ENCODE assay signal across 14 cellular contexts in the genomic region with DNA sequence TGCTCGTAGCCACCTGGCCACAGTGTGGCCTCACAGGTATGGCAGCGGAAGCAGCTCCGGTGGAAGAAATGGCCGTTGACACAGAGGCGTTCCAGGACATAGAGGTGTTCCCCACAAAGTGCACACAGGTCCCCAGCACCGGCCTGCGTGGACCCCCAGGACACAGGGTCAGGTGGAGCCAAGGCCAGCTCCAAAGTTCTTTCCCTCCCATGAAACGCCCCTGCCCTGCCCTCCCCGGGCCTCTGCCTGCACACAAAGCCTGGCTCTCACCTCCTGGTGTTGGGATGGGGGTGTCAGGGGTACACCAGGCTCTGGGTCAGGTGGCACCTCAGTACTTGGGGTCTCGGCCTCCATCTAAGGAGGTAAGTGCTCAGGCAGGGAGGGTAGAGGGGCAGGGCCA. TPM values are rescaled to one million over a fixed set of nuclear protein-coding genes. Genes with fewer than 3 reads are reported as not detected.
A peak's percentile ranks its signal among the peaks of the same experiment; 100 is the strongest.
DNase-seq lines count a peak whose midpoint lies in the region; ATAC-seq and TF ChIP-seq lines count a peak whose summit lies in the region.
"Had no signal": no experiment of that assay in that cellular context is flagged by ENCODE, and none has a peak within 500 bp of the region (broad histone marks: within the 10 kb centered on the region; RNA-seq: fewer than 3 reads in every experiment).

No MANE protein-coding gene starts in this region.

- H3K4me3 ChIP-seq in neuronal stem cell (ENCODE audit: low read length in 2 of 2): no peak overlapping the region
- no peak overlapping the region for H3K4me3 ChIP-seq in SJCRH30
- H3K4me3 ChIP-seq: Peyer's patch had no signal

- no peaks in the 10 kb centered on the region for H3K9me3 ChIP-seq in CD4-positive, alpha-beta T cell (ENCODE audit: control insufficient read depth, low read length)
- no peaks in the 10 kb centered on the region for H3K9me3 ChIP-seq in neuronal stem cell (replicated peaks in 1 of 2; ENCODE audit: control insufficient read depth in 2 of 2, insufficient read depth in 1 of 2, low read depth in 1 of 2, low read length in 2 of 2)
- no peaks in the 10 kb centered on the region for H3K9me3 ChIP-seq in SJCRH30 (replicated peaks)
- H3K9me3 ChIP-seq: Peyer's patch had no signal

- no peak overlapping the region for H3K4ac ChIP-seq in neuronal stem cell (ENCODE audit: low read length)

- CTCF ChIA-PET in CD4-positive, alpha-beta T cell (lab: Charles Lee): no interaction called here

- no peak overlapping the region for H3K9ac ChIP-seq in neuronal stem cell (ENCODE audit: low read depth, low read length, poor library complexity)

- no peak overlapping the region for H2BK15ac ChIP-seq in neuronal stem cell (ENCODE audit: low read length)

- H3K18ac ChIP-seq in neuronal stem cell (ENCODE audit: low read length): no peak overlapping the region

- H3K4me1 ChIP-seq in neuronal stem cell (ENCODE audit: control insufficient read depth in 2 of 2, insufficient read depth in 1 of 2, low read depth in 1 of 2, low read length in 2 of 2) (peaks cover 0 to 2% of the 10 kb centered on the region in 2 donors), SJCRH30 (no peaks in the 10 kb centered on the region)

- no peak for ATAC-seq in CD4-positive, alpha-beta T cell (ENCODE audit: poor library complexity)
- ATAC-seq in activated T-helper 17 cell treated with anti-CD3 and anti-CD28 coated beads, Interleukin-2, amount 50 U/mL, for 72 hours (replicated peaks): no peak
- ATAC-seq: CD8-positive, alpha-beta T cell had no signal

- H3K36me3 Mint-ChIP-seq in CD4-positive, alpha-beta T cell (ENCODE audit: low read depth): peaks cover 74% of the 10 kb centered on the region
- H3K36me3 Mint-ChIP-seq in activated T-helper 17 cell treated with anti-CD3 and anti-CD28 coated beads, Interleukin-2, amount 50 U/mL, for 72 hours (ENCODE audit: low read depth): peaks cover 51% of the 10 kb centered on the region

- H3K27ac Mint-ChIP-seq in CD4-positive, alpha-beta T cell: peak overlapping the region; percentile 62
- peak overlapping the region; percentile 69 for H3K27ac Mint-ChIP-seq in activated T-helper 17 cell treated with anti-CD3 and anti-CD28 coated beads, Interleukin-2, amount 50 U/mL, for 72 hours

- H3K4me1 Mint-ChIP-seq in CD4-positive, alpha-beta T cell (ENCODE audit: low read depth): peaks cover 51% of the 10 kb centered on the region
- H3K4me1 Mint-ChIP-seq in activated T-helper 17 cell treated with anti-CD3 and anti-CD28 coated beads, Interleukin-2, amount 50 U/mL, for 72 hours: peaks cover 28% of the 10 kb centered on the region

- no peak overlapping the region for H2BK5ac ChIP-seq in neuronal stem cell (ENCODE audit: low read length)

- H2AK5ac ChIP-seq in neuronal stem cell (ENCODE audit: low read depth, low read length): no peak overlapping the region

- intact Hi-C loops in CD4-positive, alpha-beta T cell (cut with DNase I, micrococcal nuclease): no loop called here

- no peak for TF ChIP-seq CTCF in CD4-positive, alpha-beta T cell (IDR thresholded peaks at IDR 0.05)

- no peak overlapping the region for H4K8ac ChIP-seq in neuronal stem cell (ENCODE audit: low read depth, low read length)

- no peaks in the 10 kb centered on the region for H3K27me3 Mint-ChIP-seq in CD4-positive, alpha-beta T cell
- H3K27me3 Mint-ChIP-seq in activated T-helper 17 cell treated with anti-CD3 and anti-CD28 coated beads, Interleukin-2, amount 50 U/mL, for 72 hours: no peaks in the 10 kb centered on the region

- H3K79me1 ChIP-seq in neuronal stem cell (ENCODE audit: low read depth, low read length): peaks cover 1% of the 10 kb centered on the region

- WGBS in neuronal stem cell (ENCODE audit: extremely low coverage in 2 of 2, insufficient read length in 2 of 2, insufficient replicate concordance in 1 of 2), 2 donors: no CpG with 5 or more reads among the region's 10 CpGs

- H3K36me3 ChIP-seq in neuronal stem cell (replicated peaks in 1 of 2; ENCODE audit: control insufficient read depth in 2 of 2, insufficient read depth in 2 of 2, low read length in 2 of 2) (peaks cover 52 to 70% of the 10 kb centered on the region in 2 donors), SJCRH30 (peaks cover 7% of the 10 kb centered on the region)

- H3K4me3 Mint-ChIP-seq in CD4-positive, alpha-beta T cell: no peak overlapping the region
- H3K4me3 Mint-ChIP-seq in activated T-helper 17 cell treated with anti-CD3 and anti-CD28 coated beads, Interleukin-2, amount 50 U/mL, for 72 hours: no peak overlapping the region
- H3K4me3 Mint-ChIP-seq: CD8-positive, alpha-beta T cell had no signal

- no peaks in the 10 kb centered on the region for H3K9me3 Mint-ChIP-seq in CD4-positive, alpha-beta T cell
- no peaks in the 10 kb centered on the region for H3K9me3 Mint-ChIP-seq in activated T-helper 17 cell treated with anti-CD3 and anti-CD28 coated beads, Interleukin-2, amount 50 U/mL, for 72 hours
- H3K9me3 Mint-ChIP-seq: CD8-positive, alpha-beta T cell had no signal

- no peaks in the 10 kb centered on the region for H3K27me3 ChIP-seq in CD4-positive, alpha-beta T cell (ENCODE audit: control insufficient read depth, insufficient read depth, low read length)
- H3K27me3 ChIP-seq in neuronal stem cell (ENCODE audit: control insufficient read depth in 3 of 3, insufficient read depth in 3 of 3, low read depth in 1 of 3, low read length in 3 of 3) (no peaks in the 10 kb centered on the region), SJCRH30 (no peaks in the 10 kb centered on the region)
- H3K27me3 ChIP-seq: Peyer's patch had no signal

- H3K27ac ChIP-seq in CD4-positive, alpha-beta T cell (ENCODE audit: low read depth, low read length): no peak overlapping the region
- H3K27ac ChIP-seq in neuronal stem cell (replicated peaks; ENCODE audit: low read length) (no peak overlapping the region), SJCRH30 (no peak overlapping the region)
- H3K27ac ChIP-seq: Peyer's patch had no signal

- no peak overlapping the region for H2AFZ ChIP-seq in neuronal stem cell (ENCODE audit: low read length)

- no peak overlapping the region for H3K23ac ChIP-seq in neuronal stem cell (ENCODE audit: low read depth, low read length, poor library complexity)

- no peak overlapping the region for H4K91ac ChIP-seq in neuronal stem cell (ENCODE audit: low read depth, low read length, poor library complexity)

- no peak overlapping the region for H2BK120ac ChIP-seq in neuronal stem cell (ENCODE audit: low read depth, low read length)

- no peak overlapping the region for H3K4me2 ChIP-seq in neuronal stem cell (ENCODE audit: insufficient read depth, low read length, poor library complexity, severe bottlenecking)

- no peak for DNase-seq in CD4-positive, alpha-beta T cell
- DNase-seq in neuronal stem cell (ENCODE audit: low spot score): no peak
- DNase-seq in SJCRH30: no peak
- no peak for DNase-seq in activated CD4-positive, alpha-beta T cell treated with anti-CD3 and anti-CD28 coated beads for 4 hours
- DNase-seq: ACHN; CD8-positive, alpha-beta T cell; DMS79 treated with DMSO at 0.1 percent for 48 hours; HCEC 1CT; NCI-H1417 treated with DMSO at 0.1 percent for 48 hours; NCI-H2029; NCI-H510A; Right ventricle myocardium superior had no signal

- no peak overlapping the region for H2BK12ac ChIP-seq in neuronal stem cell (ENCODE audit: low read length)

- H3K14ac ChIP-seq in neuronal stem cell (ENCODE audit: low read length): peak overlapping the region; percentile 43

- POLR2A ChIA-PET in CD4-positive, alpha-beta T cell (lab: Charles Lee): interaction anchor here (8.2 kb wide), 1 partner anchor 9 kb away, joined by 137 read pairs; the partner anchor contains the start of gene MICAL1

RNA-seq across cellular contexts. Expression of gene SMPD2, which starts 6.6 kb away (rescaled TPM):
- 10 to 100 TPM; 25.7 to 27.3 TPM for total RNA-seq in CD4-positive, alpha-beta T cell
- 1 to 10 TPM; 8.0 to 9.7 TPM for total RNA-seq in activated T-helper 17 cell treated with anti-CD3 and anti-CD28 coated beads, Interleukin-2, amount 50 U/mL, for 72 hours
- 6.4 TPM for polyA plus RNA-seq in neuronal stem cell (2013, experiment 1 of 2)
- polyA plus RNA-seq in neuronal stem cell (2013, experiment 2 of 2): 5.9 TPM
- total RNA-seq in SJCRH30 (2014; rRNA removed; shearing (Covaris generic)): 7.6 and 8.2 TPM in 2 replicates

RNA-seq across cellular contexts. Expression of gene PPIL6, which starts 6.7 kb away (rescaled TPM):
- 1 to 10 TPM in 1 of 2 experiments, under 1 TPM in 1; 0.84 to 1.3 TPM for total RNA-seq in CD4-positive, alpha-beta T cell
- under 1 TPM in 1 of 2 donors, not detected in 1; 0.39 TPM for total RNA-seq in activated T-helper 17 cell treated with anti-CD3 and anti-CD28 coated beads, Interleukin-2, amount 50 U/mL, for 72 hours
- 6.1 TPM for polyA plus RNA-seq in neuronal stem cell (2013, experiment 1 of 2)
- 6.1 TPM for polyA plus RNA-seq in neuronal stem cell (2013, experiment 2 of 2)
- 0.28 TPM in 1 of 2 replicates, not detected in the other for total RNA-seq in SJCRH30 (2014; rRNA removed; shearing (Covaris generic))

RNA-seq across cellular contexts. Expression of gene MICAL1, which starts 8.5 kb away (rescaled TPM):
- 100 to 1,000 TPM; 106 to 107 TPM for total RNA-seq in CD4-positive, alpha-beta T cell
- total RNA-seq in activated T-helper 17 cell treated with anti-CD3 and anti-CD28 coated beads, Interleukin-2, amount 50 U/mL, for 72 hours: 10 to 100 TPM; 43.3 to 58.3 TPM
- polyA plus RNA-seq in neuronal stem cell (2013, experiment 1 of 2): 43.9 TPM
- 41.6 TPM for polyA plus RNA-seq in neuronal stem cell (2013, experiment 2 of 2)
- total RNA-seq in SJCRH30 (2014; rRNA removed; shearing (Covaris generic)): 23.0 and 27.2 TPM in 2 replicates

RNA-seq across cellular contexts. Expression of gene ZBTB24, which starts 35.9 kb away (rescaled TPM):
- total RNA-seq in CD4-positive, alpha-beta T cell: 10 to 100 TPM; 10.4 to 10.5 TPM
- total RNA-seq in activated T-helper 17 cell treated with anti-CD3 and anti-CD28 coated beads, Interleukin-2, amount 50 U/mL, for 72 hours: 10 to 100 TPM; 11.0 to 11.4 TPM
- 5.3 TPM for polyA plus RNA-seq in neuronal stem cell (2013, experiment 1 of 2)
- polyA plus RNA-seq in neuronal stem cell (2013, experiment 2 of 2): 5.3 TPM
- 15.4 and 17.5 TPM in 2 replicates for total RNA-seq in SJCRH30 (2014; rRNA removed; shearing (Covaris generic))
